11 cellular contexts compared by ENCODE assay signal in genomic region chr9:136859821-136860269, GRCh38. TPM values are rescaled to one million over a fixed set of nuclear protein-coding genes. Genes with fewer than 3 reads are reported as not detected.
DNase-seq lines count a peak whose midpoint lies in the region; ATAC-seq and TF ChIP-seq lines count a peak whose summit lies in the region.
"Had no signal": no experiment of that assay in that cellular context is flagged by ENCODE, and none has a peak within 500 bp of the region (broad histone marks: within the 10 kb centered on the region; RNA-seq: fewer than 3 reads in every experiment).

No MANE protein-coding gene starts in this region.

- ATAC-seq in body of pancreas: no peak
- ATAC-seq in GM23338: no peak
- no peak for ATAC-seq in HG03378 (IDR thresholded peaks at IDR 0.05; ENCODE audit: unreplicated experiment)

- DNase-seq in body of pancreas (peak in 2 of 4 donors; percentile 13 to 31), GM23338 (ENCODE audit: low spot score) (no peak), pons (ENCODE audit: low spot score) (no peak)
- DNase-seq: GOT3; NCI-H2171 treated with DMSO at 0.1 percent for 48 hours; stimulated activated naive B cell treated with anti-CD40 and anti-IgM and Interleukin-4, amounts not matched to agents 10 μg/mL and 1 μg/mL and 100 μg/mL, for 72 hours had no signal

- H3F3A ChIP-seq in GM23338 (replicated peaks; ENCODE audit: low read depth): 0 out of 2 replicates have a peak, but pooled peaks cover 2% of the 10 kb centered on the region

- TF ChIP-seq POLR2A in body of pancreas (IDR thresholded peaks at IDR 0.05): no peak

- WGBS in body of pancreas, 2 donors: 56% methylated on average over 12 of the region's 12 CpGs; no CpG with 5 or more reads in 1 of the 2 donors

- peaks cover 45 to 92% (median 84%) of the 10 kb centered on the region in 10 experiments for H3K4me1 ChIP-seq in BLaER1 treated with 17β-estradiol and CSF1 and Interleukin-3, amounts not matched to agents 10 nM and 100 nM
- H3K4me1 ChIP-seq in body of pancreas (peaks cover 80% of the 10 kb centered on the region), mucosa of stomach (ENCODE audit: control insufficient read depth, insufficient read depth, low read length) (peaks cover 60% of the 10 kb centered on the region), GM23338 (ENCODE audit: insufficient read depth) (no peaks in the 10 kb centered on the region)

- no peak overlapping the region for H3K4me3 Mint-ChIP-seq in GM23338
- H3K4me3 Mint-ChIP-seq: activated T-helper 1 cell treated with anti-CD3 and anti-CD28 coated beads, Interleukin-12 subunit alpha, Interleukin-12 subunit beta, Interleukin-2, Interleukin-4 antibody, amounts not matched to agents 30 ng/mL and 10 ng/mL and 1 ng/mL, durations not matched to agents 14 hours and 24 hours and 36 hours; stimulated activated naive B cell treated with anti-CD40 and anti-IgM and Interleukin-4, amounts not matched to agents 10 μg/mL and 1 μg/mL and 100 μg/mL, for 72 hours had no signal

- H3K9me2 ChIP-seq in GM23338 (ENCODE audit: insufficient read depth): no peaks in the 10 kb centered on the region

- H3K9ac ChIP-seq in BLaER1 treated with 17β-estradiol and CSF1 and Interleukin-3, amounts not matched to agents 10 nM and 100 nM: peak overlapping the region in 10 of 11 experiments; percentile 22 to 77 (median 58); a peak in 18 of 22 replicates
- H3K9ac ChIP-seq in mucosa of stomach (ENCODE audit: low read length): peak overlapping the region; percentile 41

- no peaks in the 10 kb centered on the region for H3K9me3 ChIP-seq in BLaER1 treated with 17β-estradiol and CSF1 and Interleukin-3, amounts not matched to agents 10 nM and 100 nM (replicated peaks in 1 of 11)
- H3K9me3 ChIP-seq in body of pancreas (no peaks in the 10 kb centered on the region), mucosa of stomach (ENCODE audit: control insufficient read depth, low read length) (no peaks in the 10 kb centered on the region)
- H3K9me3 ChIP-seq: MG63 had no signal

- H3K4me2 ChIP-seq in BLaER1 treated with 17β-estradiol and CSF1 and Interleukin-3, amounts not matched to agents 10 nM and 100 nM: peak overlapping the region in 10 of 11 experiments; percentile 27 to 94 (median 80); a peak in 20 of 22 replicates
- H3K4me2 ChIP-seq in GM23338: no peak overlapping the region

- H3K4me1 Mint-ChIP-seq in GM23338: peaks cover under 1% of the 10 kb centered on the region; the same call in 1 of the 3 replicates

- no peak overlapping the region for H2AFZ ChIP-seq in GM23338

- peaks cover 48 to 100% (median 99%) of the 10 kb centered on the region in 11 experiments; a peak in 21 of 22 replicates for H4K20me1 ChIP-seq in BLaER1 treated with 17β-estradiol and CSF1 and Interleukin-3, amounts not matched to agents 10 nM and 100 nM
- H4K20me1 ChIP-seq in GM23338 (replicated peaks; ENCODE audit: insufficient read depth): peaks cover 19% of the 10 kb centered on the region

- no peak overlapping the region for H3K27ac Mint-ChIP-seq in GM23338

- peaks cover 13% of the 10 kb centered on the region for H3K79me2 ChIP-seq in GM23338 (replicated peaks; ENCODE audit: insufficient read depth)

- H3K9me3 Mint-ChIP-seq in GM23338: no peaks in the 10 kb centered on the region
- H3K9me3 Mint-ChIP-seq: activated T-helper 1 cell treated with anti-CD3 and anti-CD28 coated beads, Interleukin-12 subunit alpha, Interleukin-12 subunit beta, Interleukin-2, Interleukin-4 antibody, amounts not matched to agents 30 ng/mL and 10 ng/mL and 1 ng/mL, durations not matched to agents 14 hours and 24 hours and 36 hours; stimulated activated naive B cell treated with anti-CD40 and anti-IgM and Interleukin-4, amounts not matched to agents 10 μg/mL and 1 μg/mL and 100 μg/mL, for 72 hours had no signal

- H3K27me3 ChIP-seq in BLaER1 treated with 17β-estradiol and CSF1 and Interleukin-3, amounts not matched to agents 10 nM and 100 nM: no peaks in the 10 kb centered on the region
- no peaks in the 10 kb centered on the region for H3K27me3 ChIP-seq in body of pancreas
- no peaks in the 10 kb centered on the region for H3K27me3 ChIP-seq in mucosa of stomach (ENCODE audit: control insufficient read depth, insufficient read depth, low read length)
- no peaks in the 10 kb centered on the region for H3K27me3 ChIP-seq in GM23338 (ENCODE audit: insufficient read depth)
- H3K27me3 ChIP-seq: MG63 had no signal

- H3K4me3 ChIP-seq in BLaER1 treated with 17β-estradiol and CSF1 and Interleukin-3, amounts not matched to agents 10 nM and 100 nM: no peak overlapping the region; a peak in 1 of 20 replicates
- H3K4me3 ChIP-seq in body of pancreas: no peak overlapping the region
- no peak overlapping the region for H3K4me3 ChIP-seq in mucosa of stomach (ENCODE audit: low read length)
- no peak overlapping the region for H3K4me3 ChIP-seq in GM23338
- H3K4me3 ChIP-seq: MG63 had no signal

- intact Hi-C loops in body of pancreas (cut with DNase I): loop anchor here (10.0 kb wide), 1 partner anchor 85 kb away; the partner anchor contains the start of genes C8G and FBXW5

- peaks cover 3% of the 10 kb centered on the region for H3K27me3 Mint-ChIP-seq in GM23338 (ENCODE audit: insufficient read depth, low read depth, poor library complexity)
- H3K27me3 Mint-ChIP-seq: stimulated activated naive B cell treated with anti-CD40 and anti-IgM and Interleukin-4, amounts not matched to agents 10 μg/mL and 1 μg/mL and 100 μg/mL, for 72 hours had no signal

- TF ChIP-seq CTCF in body of pancreas (IDR thresholded peaks at IDR 0.05) (no peak), GM23338 (conservative IDR thresholded peaks at IDR 0.05; ENCODE audit: low read depth in 2 of 2) (no peak)

- H3K36me3 ChIP-seq in BLaER1 treated with 17β-estradiol and CSF1 and Interleukin-3, amounts not matched to agents 10 nM and 100 nM: peaks cover 37 to 66% (median 45%) of the 10 kb centered on the region in 11 experiments
- peaks cover 15 to 21% of the 10 kb centered on the region in 2 donors for H3K36me3 ChIP-seq in body of pancreas (replicated peaks in 1 of 2; ENCODE audit: insufficient read depth in 1 of 2, low read depth in 2 of 2)
- peaks cover 11% of the 10 kb centered on the region for H3K36me3 ChIP-seq in mucosa of stomach (ENCODE audit: control insufficient read depth, insufficient read depth, low read length)
- peaks cover 13% of the 10 kb centered on the region for H3K36me3 ChIP-seq in GM23338 (ENCODE audit: insufficient read depth)

- H3K27ac ChIP-seq in BLaER1 treated with 17β-estradiol and CSF1 and Interleukin-3, amounts not matched to agents 10 nM and 100 nM: peak overlapping the region in 8 of 11 experiments; percentile 33 to 59 (median 42); a peak in 14 of 22 replicates
- H3K27ac ChIP-seq in body of pancreas: peak overlapping the region; percentile 74 to 86 (median 78)
- no peak overlapping the region for H3K27ac ChIP-seq in GM23338 (ENCODE audit: low read depth)

- peaks cover 36% of the 10 kb centered on the region for H3K36me3 Mint-ChIP-seq in GM23338 (ENCODE audit: low read depth)

TF ChIP-seq in GM23338, 12 proteins besides CTCF, POLR2A, EP300 and RAD21:
- TF ChIP-seq ZNF331 (CRISPR knock-in tag; IDR thresholded peaks at IDR 0.05; ENCODE audit: low read depth): no peak

RNA-seq across cellular contexts. Expression of gene EDF1, which starts 6.3 kb away (rescaled TPM):
- total RNA-seq in body of pancreas: 100 to 1,000 TPM; 196 to 238 TPM
- 273 and 326 TPM in 2 replicates for total RNA-seq in GM23338 (2014; rRNA removed; shearing (Covaris generic))
- 793 and 860 TPM in 2 replicates for polyA plus RNA-seq in GM23338 (2016; fragmentation: Nextera tagmentation; extraction: Ambion mirVana)

RNA-seq across cellular contexts. Expression of gene MAMDC4, which starts 7.7 kb away (rescaled TPM):
- 10 to 100 TPM in 1 of 2 donors, 1 to 10 TPM in 1; 6.5 to 25.7 TPM for total RNA-seq in body of pancreas
- total RNA-seq in GM23338 (2014; rRNA removed; shearing (Covaris generic)): 4.1 and 6.8 TPM in 2 replicates
- 1.7 and 2.7 TPM in 2 replicates for polyA plus RNA-seq in GM23338 (2016; fragmentation: Nextera tagmentation; extraction: Ambion mirVana)

RNA-seq across cellular contexts. Expression of gene PHPT1, which starts 10.6 kb away (rescaled TPM):
- total RNA-seq in body of pancreas: 10 to 100 TPM; 60.6 to 65.6 TPM
- total RNA-seq in GM23338 (2014; rRNA removed; shearing (Covaris generic)): 67.1 and 86.2 TPM in 2 replicates
- polyA plus RNA-seq in GM23338 (2016; fragmentation: Nextera tagmentation; extraction: Ambion mirVana): 437 and 509 TPM in 2 replicates

RNA-seq across cellular contexts. Expression of gene AJM1, which starts 17.6 kb away (rescaled TPM):
- total RNA-seq in body of pancreas: 10 to 100 TPM in 1 of 2 donors, 1 to 10 TPM in 1; 5.2 to 13.2 TPM
- total RNA-seq in GM23338 (2014; rRNA removed; shearing (Covaris generic)): 0.12 and 0.49 TPM in 2 replicates
- polyA plus RNA-seq in GM23338 (2016; fragmentation: Nextera tagmentation; extraction: Ambion mirVana): 0.28 and 0.36 TPM in 2 replicates

RNA-seq across cellular contexts. Expression of gene TRAF2, which starts 26.5 kb away (rescaled TPM):
- 10 to 100 TPM in 1 of 2 donors, 1 to 10 TPM in 1; 5.2 to 30.7 TPM for total RNA-seq in body of pancreas
- total RNA-seq in GM23338 (2014; rRNA removed; shearing (Covaris generic)): 31.5 and 39.9 TPM in 2 replicates
- 24.8 and 25.4 TPM in 2 replicates for polyA plus RNA-seq in GM23338 (2016; fragmentation: Nextera tagmentation; extraction: Ambion mirVana)
